In the genomic region with DNA sequence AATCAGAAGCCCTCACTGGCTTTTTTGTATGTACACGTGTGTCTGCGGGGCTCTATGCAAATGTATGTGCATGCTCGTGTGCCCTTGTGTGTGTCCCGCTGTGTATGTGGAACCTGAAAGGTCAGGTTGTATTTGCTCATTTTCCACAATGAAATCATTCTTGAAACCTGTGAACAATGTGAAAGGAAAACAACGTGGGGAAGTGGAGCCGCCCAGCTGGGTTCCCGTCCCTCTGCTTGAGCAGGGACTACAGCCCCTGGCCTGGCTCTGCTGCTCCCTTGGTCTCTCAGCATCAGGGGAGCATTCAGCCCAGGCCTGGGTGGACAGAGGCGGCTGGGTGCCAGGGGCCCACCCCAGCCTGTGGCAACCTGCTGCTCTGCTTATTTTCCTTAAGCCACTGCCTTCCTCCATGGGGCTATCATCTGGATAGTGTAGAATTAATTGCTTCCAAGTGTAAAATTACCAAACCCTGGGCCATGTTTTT, we compare ENCODE assay signal across 8 cellular contexts. TPM values are rescaled to one million over a fixed set of nuclear protein-coding genes. Genes with fewer than 3 reads are reported as not detected.
DNase-seq lines count a peak whose midpoint lies in the region; ATAC-seq, FAIRE-seq and TF ChIP-seq lines count a peak whose summit lies in the region.

No MANE protein-coding gene starts in this region.

- TF ChIP-seq CTCF in astrocyte (IDR thresholded peaks at IDR 0.05; ENCODE audit: insufficient read depth, low read depth, low read length), result no peak
- TF ChIP-seq CTCF in osteoblast (IDR thresholded peaks at IDR 0.05; ENCODE audit: extremely low read depth, low read depth, low read length), result no peak

- H3K4me1 ChIP-seq in astrocyte (ENCODE audit: insufficient read depth, low read length) (peaks cover 51% of the 10 kb centered on the region), osteoblast (ENCODE audit: insufficient read depth, low read length) (peaks cover 23% of the 10 kb centered on the region)

- DNase-seq in astrocyte (ENCODE audit: low read depth) (no peak), osteoblast (ENCODE audit: insufficient read length, low spot score, missing footprints) (no peak), HuH-7 (ENCODE audit: low spot score) (no peak), AG20443 (ENCODE audit: low spot score) (no peak), SIG-M5 treated with dmso at 0.1 percent for 504 hours (lab: John Stamatoyannopoulos, UW; ENCODE audit: unreplicated experiment) (no peak)

- peaks cover 9% of the 10 kb centered on the region for H3K27me3 Mint-ChIP-seq in astrocyte (ENCODE audit: low read depth, unreplicated experiment)

- peak overlapping the region; percentile 77 for H3K9ac ChIP-seq in astrocyte (ENCODE audit: low read length)

- H3K36me3 ChIP-seq in astrocyte (ENCODE audit: insufficient read depth, low read length) (no peaks in the 10 kb centered on the region), osteoblast (ENCODE audit: insufficient read depth, low read length) (no peaks in the 10 kb centered on the region)

- H3K27me3 ChIP-seq in astrocyte (ENCODE audit: insufficient read depth, low read length), result no peaks in the 10 kb centered on the region
- no peaks in the 10 kb centered on the region for H3K27me3 ChIP-seq in osteoblast (ENCODE audit: insufficient read depth, low read length)

- no peaks in the 10 kb centered on the region for H3K36me3 Mint-ChIP-seq in astrocyte (ENCODE audit: low read depth, unreplicated experiment)

- H3K27ac ChIP-seq in astrocyte (ENCODE audit: low read depth, low read length), result peak overlapping the region; percentile 96
- H3K27ac ChIP-seq in osteoblast (ENCODE audit: low read depth, low read length), result peak overlapping the region; percentile 74

- H3K9me3 Mint-ChIP-seq in astrocyte (ENCODE audit: unreplicated experiment), result no peaks in the 10 kb centered on the region

- H3K27ac Mint-ChIP-seq in astrocyte (ENCODE audit: unreplicated experiment), result no peak overlapping the region

- H3K4me3 ChIP-seq in astrocyte (ENCODE audit: insufficient read depth, low read depth, low read length), result peak overlapping the region; percentile 18
- no peak overlapping the region for H3K4me3 ChIP-seq in osteoblast (ENCODE audit: insufficient read depth, low read length)

- H3K4me3 Mint-ChIP-seq in astrocyte (ENCODE audit: unreplicated experiment), result no peak overlapping the region

- H3K9me3 ChIP-seq in astrocyte (ENCODE audit: insufficient read depth, low read depth, low read length) (no peaks in the 10 kb centered on the region), osteoblast (ENCODE audit: low read depth, low read length) (no peaks in the 10 kb centered on the region)

- ATAC-seq in GM18498 (IDR thresholded peaks at IDR 0.05; ENCODE audit: unreplicated experiment) (peak; percentile 35), HG02678 (IDR thresholded peaks at IDR 0.05; ENCODE audit: unreplicated experiment) (peak; percentile 22), GM21825 (IDR thresholded peaks at IDR 0.05; ENCODE audit: unreplicated experiment) (no peak)

- H2AFZ ChIP-seq in astrocyte (ENCODE audit: low read depth, low read length) (peak overlapping the region; percentile 58), osteoblast (ENCODE audit: low read length) (peak overlapping the region; percentile 23)

- no peaks in the 10 kb centered on the region for H4K20me1 ChIP-seq in astrocyte (ENCODE audit: insufficient read depth, low read length)
- no peaks in the 10 kb centered on the region for H4K20me1 ChIP-seq in osteoblast (ENCODE audit: insufficient read depth, low read length)

- peaks cover 31% of the 10 kb centered on the region for H3K4me1 Mint-ChIP-seq in astrocyte (ENCODE audit: low read depth, unreplicated experiment)

- H3K79me2 ChIP-seq in astrocyte (ENCODE audit: insufficient read depth, low read length) (no peaks in the 10 kb centered on the region), osteoblast (ENCODE audit: insufficient read depth, low read length) (no peaks in the 10 kb centered on the region)

- H3K4me2 ChIP-seq in astrocyte (ENCODE audit: low read length) (peak overlapping the region; percentile 62), osteoblast (ENCODE audit: insufficient read depth, low read length) (peak overlapping the region; percentile 9)

- FAIRE-seq in astrocyte (lab: Jason Lieb, UNC), result no peak

RNA-seq across cellular contexts. Expression of a gene that starts 3.0 kb away (rescaled TPM):
- total RNA-seq in astrocyte (0.96 and 1.00 TPM in 2 replicates), osteoblast (0.36 TPM in 1 of 2 replicates, not detected in the other)

RNA-seq across cellular contexts. Expression of a gene that starts 11.3 kb away (rescaled TPM):
- total RNA-seq in astrocyte, result not detected in 2 replicates
- total RNA-seq in osteoblast, result not detected in 2 replicates

RNA-seq across cellular contexts. Expression of a gene that starts 20.2 kb away (rescaled TPM):
- total RNA-seq in astrocyte, result 18.8 and 21.4 TPM in 2 replicates
- 12.4 and 16.3 TPM in 2 replicates for total RNA-seq in osteoblast

RNA-seq across cellular contexts. Expression of a gene that starts 23.1 kb away (rescaled TPM):
- total RNA-seq in astrocyte (1.8 and 3.3 TPM in 2 replicates), osteoblast (46.3 and 48.3 TPM in 2 replicates)

RNA-seq across cellular contexts. Expression of a gene that starts 55.6 kb away (rescaled TPM):
- 4.5 and 5.2 TPM in 2 replicates for total RNA-seq in astrocyte
- 2.9 and 3.6 TPM in 2 replicates for total RNA-seq in osteoblast
